Comparison of ENCODE assay signal across 23 cellular contexts in genomic region chr10:6795571-6795970, GRCh38.
DNase-seq lines count a peak whose midpoint lies in the region; ATAC-seq and TF ChIP-seq lines count a peak whose summit lies in the region.
"Had no signal": no experiment of that assay in that cellular context is flagged by ENCODE, and none has a peak within 500 bp of the region (broad histone marks: within the 10 kb centered on the region; RNA-seq: fewer than 3 reads in every experiment).

No MANE protein-coding gene starts in this region.

- POLR2A ChIA-PET in A673 (lab: Charles Lee; ENCODE audit: low non-redundant PET), result no interaction called here

- no peaks in the 10 kb centered on the region for H4K20me1 ChIP-seq in GM23338 (replicated peaks; ENCODE audit: insufficient read depth)
- H4K20me1 ChIP-seq in mammary epithelial cell (ENCODE audit: insufficient read depth, low read length), result no peaks in the 10 kb centered on the region
- no peaks in the 10 kb centered on the region for H4K20me1 ChIP-seq in MM.1S (ENCODE audit: insufficient read depth, low read length)
- H4K20me1 ChIP-seq: BLaER1 had no signal

- WGBS in mammary epithelial cell (ENCODE audit: low coverage, missing lambda C conversion rate), result 27% methylated on average over 6 of the region's 6 CpGs
- WGBS in heart left ventricle, 4 donors, result 83 to 88% (median 83%) methylated on average over 6 of the region's 6 CpGs

- no peaks in the 10 kb centered on the region for H3K9me3 ChIP-seq in mammary epithelial cell (replicated peaks; ENCODE audit: insufficient read depth, low read length)
- H3K9me3 ChIP-seq in iPS-18c (ENCODE audit: control insufficient read depth, insufficient read depth, low read length), result no peaks in the 10 kb centered on the region
- H3K9me3 ChIP-seq in MM.1S (replicated peaks; ENCODE audit: insufficient read depth, low read length), result no peaks in the 10 kb centered on the region
- no peaks in the 10 kb centered on the region for H3K9me3 ChIP-seq in heart left ventricle
- H3K9me3 ChIP-seq in A673 (ENCODE audit: low read depth, low read length, poor library complexity, severe bottlenecking), result no peaks in the 10 kb centered on the region
- H3K9me3 ChIP-seq: BLaER1, MG63, SK-N-SH had no signal

- DNase-seq in GM23338 (ENCODE audit: low spot score) (peak; percentile 63), mammary epithelial cell (no peak), sciatic nerve (ENCODE audit: low spot score) (no peak), MM.1S (no peak), NCI-H510A (lab: John Stamatoyannopoulos, UW) (no peak), heart left ventricle (no peak), A673 (ENCODE audit: low spot score) (no peak)
- DNase-seq: Calu3; CD4-positive, alpha-beta memory T cell; Karpas-422; MG63; NCI-H1092; NCI-H1436 treated with DMSO at 0.1 percent for 48 hours; NCI-H2029; NCI-H2171 treated with DMSO at 0.1 percent for 48 hours; NCI-H446; NCI-H69; SK-N-SH had no signal

- H3K4me2 ChIP-seq in GM23338 (0 out of 2 replicates have a peak overlapping the region, but pooled peaks have one; percentile 64), mammary epithelial cell (ENCODE audit: insufficient read depth, low read depth, low read length) (peak overlapping the region; percentile 56), MM.1S (ENCODE audit: low read depth, low read length) (no peak overlapping the region)
- H3K4me2 ChIP-seq: BLaER1, SK-N-SH had no signal

- H3K36me3 Mint-ChIP-seq in GM23338 (ENCODE audit: low read depth), result peaks cover 4% of the 10 kb centered on the region
- H3K36me3 Mint-ChIP-seq: CD4-positive, alpha-beta memory T cell had no signal

- TF ChIP-seq POLR2A in heart left ventricle (IDR thresholded peaks at IDR 0.05), result no peak

- H3K4me1 Mint-ChIP-seq in GM23338, result peaks cover 43% of the 10 kb centered on the region
- H3K4me1 Mint-ChIP-seq: CD4-positive, alpha-beta memory T cell; IgD-negative memory B cell had no signal

- H3K9ac ChIP-seq in mammary epithelial cell (ENCODE audit: insufficient read depth, low read length), result no peak overlapping the region
- no peak overlapping the region for H3K9ac ChIP-seq in MM.1S (ENCODE audit: low read length)
- H3K9ac ChIP-seq: BLaER1, SK-N-SH had no signal

- intact Hi-C loops in mammary epithelial cell (cut with micrococcal nuclease), result no loop called here
- intact Hi-C loops in sciatic nerve (cut with DNase I), result no loop called here
- intact Hi-C loops in heart left ventricle (cut with DNase I), result no loop called here
- intact Hi-C loops in A673 (cut with micrococcal nuclease; ENCODE audit: unreplicated experiment), result no loop called here

- H3K79me2 ChIP-seq in GM23338 (replicated peaks; ENCODE audit: insufficient read depth), result no peaks in the 10 kb centered on the region
- H3K79me2 ChIP-seq in mammary epithelial cell (ENCODE audit: insufficient read depth, low read length), result no peaks in the 10 kb centered on the region
- H3K79me2 ChIP-seq in MM.1S (ENCODE audit: low read length), result no peaks in the 10 kb centered on the region

- H3F3A ChIP-seq in GM23338 (replicated peaks; ENCODE audit: low read depth) (peaks cover 13% of the 10 kb centered on the region), MM.1S (ENCODE audit: insufficient read depth, low read length) (no peaks in the 10 kb centered on the region)

- peak overlapping the region; percentile 100 for H3K27ac ChIP-seq in GM23338 (ENCODE audit: low read depth)
- H3K27ac ChIP-seq in mammary epithelial cell (ENCODE audit: insufficient read depth, low read depth, low read length), result peak overlapping the region; percentile 25
- no peak overlapping the region for H3K27ac ChIP-seq in MM.1S (ENCODE audit: low read length)
- no peak overlapping the region for H3K27ac ChIP-seq in heart left ventricle
- no peak overlapping the region for H3K27ac ChIP-seq in A673 (ENCODE audit: low read depth, low read length, poor library complexity, severe bottlenecking)
- H3K27ac ChIP-seq: BLaER1 had no signal

- peak overlapping the region; percentile 85 for H3K27ac Mint-ChIP-seq in GM23338
- H3K27ac Mint-ChIP-seq: IgD-negative memory B cell had no signal

- 0 out of 2 replicates have a peak, but pooled peaks cover 4% of the 10 kb centered on the region for H3K9me2 ChIP-seq in GM23338 (ENCODE audit: insufficient read depth)
- H3K9me2 ChIP-seq in MM.1S (replicated peaks; ENCODE audit: insufficient read depth, low read length), result no peaks in the 10 kb centered on the region
- H3K9me2 ChIP-seq: SK-N-SH had no signal

- H3K9me3 Mint-ChIP-seq in GM23338, result no peaks in the 10 kb centered on the region
- H3K9me3 Mint-ChIP-seq: IgD-negative memory B cell had no signal

- H3K4me3 ChIP-seq in GM23338 (no peak overlapping the region), mammary epithelial cell (replicated peaks in 1 of 3; ENCODE audit: insufficient read depth in 1 of 3, low read depth in 2 of 3, low read length in 3 of 3) (no peak overlapping the region), iPS-18c (ENCODE audit: insufficient read depth, low read depth, low read length) (peak overlapping the region; percentile 28; the same call in 1 of the 2 replicates), MM.1S (ENCODE audit: low read length) (no peak overlapping the region), heart left ventricle (no peak overlapping the region), A673 (ENCODE audit: low read depth, low read length, poor library complexity, severe bottlenecking) (no peak overlapping the region)
- H3K4me3 ChIP-seq: BLaER1, GM12878, MG63 had no signal

- in situ Hi-C loops in mammary epithelial cell (cut with MboI; ENCODE audit: low sequenced_read_pairs in 2 of 2), result no loop called here

- dilution Hi-C loops in mammary epithelial cell (cut with HindIII; ENCODE audit: low sequenced_read_pairs), result no loop called here

- H3K36me3 ChIP-seq in GM23338 (ENCODE audit: insufficient read depth) (no peaks in the 10 kb centered on the region), mammary epithelial cell (ENCODE audit: insufficient read depth, low read length) (no peaks in the 10 kb centered on the region), MM.1S (replicated peaks; ENCODE audit: insufficient read depth, low read length) (no peaks in the 10 kb centered on the region), heart left ventricle (no peaks in the 10 kb centered on the region), A673 (ENCODE audit: insufficient read depth, low read length, poor library complexity, severe bottlenecking) (no peaks in the 10 kb centered on the region)
- H3K36me3 ChIP-seq: BLaER1, MG63 had no signal

- ATAC-seq in GM23338, result peak; percentile 27
- peak; percentile 24 for ATAC-seq in sciatic nerve
- no peak for ATAC-seq in heart left ventricle
- ATAC-seq: GM12878, Right ventricle myocardium inferior had no signal

- H3K27me3 ChIP-seq in GM23338 (ENCODE audit: insufficient read depth), result no peaks in the 10 kb centered on the region
- no peaks in the 10 kb centered on the region for H3K27me3 ChIP-seq in mammary epithelial cell (ENCODE audit: insufficient read depth, low read length)
- H3K27me3 ChIP-seq in MM.1S (replicated peaks; ENCODE audit: insufficient read depth, low read length), result no peaks in the 10 kb centered on the region
- H3K27me3 ChIP-seq in heart left ventricle, result no peaks in the 10 kb centered on the region
- no peaks in the 10 kb centered on the region for H3K27me3 ChIP-seq in A673 (replicated peaks; ENCODE audit: insufficient read depth, low read depth, low read length, poor library complexity)
- H3K27me3 ChIP-seq: BLaER1, MG63 had no signal

- CTCF ChIA-PET in mammary epithelial cell (lab: Charles Lee; ENCODE audit: low non-redundant PET) (no interaction called here), A673 (lab: Charles Lee) (no interaction called here)

- BruUV-seq in mammary epithelial cell (replicated peaks; lab: Mats Ljungman, UMichigan) (no TSS peak), A673 (replicated peaks; lab: Mats Ljungman, UMichigan) (no TSS peak)

- peaks cover 3% of the 10 kb centered on the region for H3K27me3 Mint-ChIP-seq in GM23338 (ENCODE audit: insufficient read depth, low read depth, poor library complexity)

- TF ChIP-seq CTCF in GM23338 (conservative IDR thresholded peaks at IDR 0.05; ENCODE audit: low read depth in 2 of 2) (no peak), mammary epithelial cell (conservative IDR thresholded peaks at IDR 0.05 in 1 of 2, IDR thresholded peaks at IDR 0.05 in 1 of 2; ENCODE audit: extremely low read depth in 1 of 2, insufficient read depth in 1 of 2, low read depth in 1 of 2, low read length in 2 of 2) (no peak), MM.1S (IDR thresholded peaks at IDR 0.05; ENCODE audit: low read length) (no peak), heart left ventricle (IDR thresholded peaks at IDR 0.05) (no peak), A673 (conservative IDR thresholded peaks at IDR 0.05; ENCODE audit: low read depth, low read length) (no peak)

- peaks cover 46% of the 10 kb centered on the region for H3K4me1 ChIP-seq in GM23338 (ENCODE audit: insufficient read depth)
- peaks cover 8% of the 10 kb centered on the region for H3K4me1 ChIP-seq in mammary epithelial cell (ENCODE audit: insufficient read depth, low read length)
- H3K4me1 ChIP-seq in MM.1S (ENCODE audit: low read length), result no peaks in the 10 kb centered on the region
- no peaks in the 10 kb centered on the region for H3K4me1 ChIP-seq in heart left ventricle
- peaks cover 10% of the 10 kb centered on the region for H3K4me1 ChIP-seq in A673 (ENCODE audit: insufficient read depth, low read length, poor library complexity, severe bottlenecking)
- H3K4me1 ChIP-seq: BLaER1 had no signal

- H2AFZ ChIP-seq in GM23338 (no peak overlapping the region), mammary epithelial cell (ENCODE audit: low read depth, low read length) (peak overlapping the region; percentile 61), MM.1S (ENCODE audit: low read length) (no peak overlapping the region)

- H3K4me3 Mint-ChIP-seq in GM23338, result no peak overlapping the region
- H3K4me3 Mint-ChIP-seq: CD4-positive, alpha-beta memory T cell; IgD-negative memory B cell had no signal

TF ChIP-seq in GM23338, 12 proteins besides CTCF, POLR2A, EP300 and RAD21:
- TF ChIP-seq CREB1 (CRISPR knock-in tag; IDR thresholded peaks at IDR 0.05; ENCODE audit: low read depth) (no peak), JUNB (IDR thresholded peaks at IDR 0.05; ENCODE audit: unreplicated experiment) (no peak), EZH2phosphoT487 (IDR thresholded peaks at IDR 0.05; ENCODE audit: unreplicated experiment) (no peak)
TF ChIP-seq in GM23338: peak in this region for 0.

Comparison
In these comparisons a context has a peak if more than half of its experiments do, and no peak if none do; other contexts are left out.
1. ATAC-seq: peak in GM23338 (single experiment) and sciatic nerve (single experiment); none in heart left ventricle (0 of 4).
2. H3K27ac ChIP-seq: peak in GM23338 (single experiment) and mammary epithelial cell (single experiment); none in MM.1S (single experiment), heart left ventricle (0 of 12) and A673 (single experiment).